ENCODE assay signal across 8 cellular contexts in genomic region chr16:2486645-2487516, GRCh38. TPM values are rescaled to one million over a fixed set of nuclear protein-coding genes. Genes with fewer than 3 reads are reported as not detected.
DNase-seq lines count a peak whose midpoint lies in the region; ATAC-seq and TF ChIP-seq lines count a peak whose summit lies in the region.

No MANE protein-coding gene starts in this region.

- H3K9me3 Mint-ChIP-seq in activated CD8-positive, alpha-beta memory T cell treated with anti-CD3 and anti-CD28 coated beads, Interleukin-2, amount 10 ng/mL, durations not matched to agents 7 days and 5 days (ENCODE audit: low read depth), result no peaks in the 10 kb centered on the region

- H3K27me3 Mint-ChIP-seq in activated CD8-positive, alpha-beta memory T cell treated with anti-CD3 and anti-CD28 coated beads, Interleukin-2, amount 10 ng/mL, durations not matched to agents 7 days and 5 days, result no peaks in the 10 kb centered on the region

- CTCF ChIA-PET in activated CD8-positive, alpha-beta memory T cell treated with anti-CD3 and anti-CD28 coated beads, Interleukin-2, amount 10 ng/mL, durations not matched to agents 7 days and 5 days (lab: Charles Lee), result interaction anchor here (0.7 to 2.4 kb wide), 7 partner anchors 13 to 182 kb away, joined by 3 to 10 read pairs (median 5); partner anchors contain the start of genes ABCA3 and TBC1D24

- ATAC-seq in GM18858 (IDR thresholded peaks at IDR 0.05; ENCODE audit: unreplicated experiment) (peak; percentile 58), HG03342 (IDR thresholded peaks at IDR 0.05; ENCODE audit: unreplicated experiment) (peak; percentile 80), HG02884 (IDR thresholded peaks at IDR 0.05; ENCODE audit: unreplicated experiment) (no peak)
- ATAC-seq in activated CD8-positive, alpha-beta memory T cell treated with anti-CD3 and anti-CD28 coated beads, Interleukin-2, amount 10 ng/mL, durations not matched to agents 7 days and 5 days, result peak; percentile 86

- TF ChIP-seq CTCF in epithelial cell of proximal tubule (conservative IDR thresholded peaks at IDR 0.05; ENCODE audit: low read depth, low read length), result peak; percentile 48
- TF ChIP-seq CTCF in retinal pigment epithelial cell (conservative IDR thresholded peaks at IDR 0.05; ENCODE audit: low read depth, low read length), result peak; percentile 38

- H3K36me3 Mint-ChIP-seq in activated CD8-positive, alpha-beta memory T cell treated with anti-CD3 and anti-CD28 coated beads, Interleukin-2, amount 10 ng/mL, durations not matched to agents 7 days and 5 days, result no peaks in the 10 kb centered on the region

- no peak overlapping the region for H3K4me3 Mint-ChIP-seq in activated CD8-positive, alpha-beta memory T cell treated with anti-CD3 and anti-CD28 coated beads, Interleukin-2, amount 10 ng/mL, durations not matched to agents 7 days and 5 days

- peaks cover 17% of the 10 kb centered on the region for H3K4me1 Mint-ChIP-seq in activated CD8-positive, alpha-beta memory T cell treated with anti-CD3 and anti-CD28 coated beads, Interleukin-2, amount 10 ng/mL, durations not matched to agents 7 days and 5 days

- H3K4me3 ChIP-seq in epithelial cell of proximal tubule (ENCODE audit: low read depth, low read length) (no peak overlapping the region), retinal pigment epithelial cell (ENCODE audit: low read length) (no peak overlapping the region)

- peak; percentile 76 for DNase-seq in activated CD8-positive, alpha-beta memory T cell treated with anti-CD3 and anti-CD28 coated beads, Interleukin-2, amount 10 ng/mL, durations not matched to agents 7 days and 5 days
- DNase-seq in epithelial cell of proximal tubule (ENCODE audit: low read depth) (no peak), retinal pigment epithelial cell (ENCODE audit: low read depth) (no peak), HCEC 1CT (no peak), NCI-H2029 (lab: John Stamatoyannopoulos, UW) (no peak)

- H3K27ac Mint-ChIP-seq in activated CD8-positive, alpha-beta memory T cell treated with anti-CD3 and anti-CD28 coated beads, Interleukin-2, amount 10 ng/mL, durations not matched to agents 7 days and 5 days, result no peak overlapping the region

RNA-seq across cellular contexts. Expression of gene TBC1D24, which starts 12.0 kb away (rescaled TPM):
- 10 to 100 TPM; 18.7 to 23.3 TPM for total RNA-seq in activated CD8-positive, alpha-beta memory T cell treated with anti-CD3 and anti-CD28 coated beads, Interleukin-2, amount 10 ng/mL, durations not matched to agents 7 days and 5 days
- total RNA-seq in epithelial cell of proximal tubule, result 7.8 and 9.1 TPM in 2 replicates

RNA-seq across cellular contexts. Expression of gene NTN3, which starts 15.8 kb away (rescaled TPM):
- total RNA-seq in activated CD8-positive, alpha-beta memory T cell treated with anti-CD3 and anti-CD28 coated beads, Interleukin-2, amount 10 ng/mL, durations not matched to agents 7 days and 5 days, result not detected
- 0.23 TPM in 1 of 2 replicates, not detected in the other for total RNA-seq in epithelial cell of proximal tubule

RNA-seq across cellular contexts. Expression of gene ATP6V0C, which starts 26.9 kb away (rescaled TPM):
- 100 to 1,000 TPM; 104 to 121 TPM for total RNA-seq in activated CD8-positive, alpha-beta memory T cell treated with anti-CD3 and anti-CD28 coated beads, Interleukin-2, amount 10 ng/mL, durations not matched to agents 7 days and 5 days
- 32.4 and 46.6 TPM in 2 replicates for total RNA-seq in epithelial cell of proximal tubule

RNA-seq across cellular contexts. Expression of gene TEDC2, which starts 27.0 kb away (rescaled TPM):
- total RNA-seq in activated CD8-positive, alpha-beta memory T cell treated with anti-CD3 and anti-CD28 coated beads, Interleukin-2, amount 10 ng/mL, durations not matched to agents 7 days and 5 days, result 10 to 100 TPM; 24.9 to 27.5 TPM
- 26.0 and 40.4 TPM in 2 replicates for total RNA-seq in epithelial cell of proximal tubule

RNA-seq across cellular contexts. Expression of gene AMDHD2, which starts 33.3 kb away (rescaled TPM):
- 10 to 100 TPM; 52.5 to 54.2 TPM for total RNA-seq in activated CD8-positive, alpha-beta memory T cell treated with anti-CD3 and anti-CD28 coated beads, Interleukin-2, amount 10 ng/mL, durations not matched to agents 7 days and 5 days
- 32.7 and 41.1 TPM in 2 replicates for total RNA-seq in epithelial cell of proximal tubule
